In the genomic region with DNA sequence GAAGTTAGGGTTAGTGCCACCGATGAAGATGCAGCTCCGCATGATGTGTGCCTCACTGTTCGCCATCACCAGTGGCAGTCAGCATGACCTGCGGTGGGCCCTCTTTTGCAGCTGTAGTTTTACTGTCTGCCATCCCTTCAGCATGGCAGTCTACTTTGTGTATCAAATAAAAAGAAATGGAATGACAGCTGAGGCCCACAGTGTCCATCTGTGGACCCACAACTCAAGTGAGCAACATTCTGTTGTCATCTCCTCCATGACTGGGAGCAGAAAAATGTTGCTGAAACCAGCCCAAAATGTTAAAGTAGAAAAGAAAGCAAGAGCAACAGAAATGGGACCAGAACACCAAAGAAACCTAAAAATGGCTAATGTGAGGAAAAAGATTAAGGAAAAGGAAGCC, we compare ENCODE assay signal across 27 cellular contexts.
"Had no signal": no experiment of that assay in that cellular context is flagged by ENCODE, and none has a peak within 500 bp of the region (broad histone marks: within the 10 kb centered on the region; RNA-seq: fewer than 3 reads in every experiment).

No MANE protein-coding gene starts in this region.

- FAIRE-seq: endometrium, small intestine had no signal

- H3K9ac ChIP-seq: parathyroid adenoma had no signal

- H2AFZ ChIP-seq: hepatocyte, parathyroid adenoma had no signal

- H3K27me3 ChIP-seq: foreskin keratinocyte, hepatocyte, left lung, suprapubic skin, tibial nerve, uterus had no signal

- H3K79me2 ChIP-seq: hepatocyte, parathyroid adenoma had no signal

- ATAC-seq: activated CD4-positive, alpha-beta T cell treated with anti-CD3 and anti-CD28 coated beads for 36 hours; activated T-cell treated with anti-CD3 and anti-CD28 coated beads, Interleukin-2, amount 50 U/mL, for 4 hours; foreskin keratinocyte; natural killer cell; right cardiac atrium; stimulated activated effector memory CD8-positive, alpha-beta T cell treated with anti-CD3 and anti-CD28 coated beads, Interleukin-12 subunit alpha, Interleukin-12 subunit beta, amount 100 ng/mL, for 72 hours; stimulated activated naive CD8-positive, alpha-beta T cell treated with anti-CD3 and anti-CD28 coated beads, Interleukin-15, amount 100 ng/mL, for 72 hours; T-helper 17 cell had no signal

- H3K4me1 ChIP-seq: foreskin keratinocyte, parathyroid adenoma, suprapubic skin, uterus had no signal

- H3K4me3 ChIP-seq: hepatocyte, left lung, lung, suprapubic skin, tibial nerve, uterus had no signal

- H3K4me2 ChIP-seq: hepatocyte had no signal

- H3K36me3 ChIP-seq: left lung, suprapubic skin, tibial nerve, uterus had no signal

- H3K9me3 ChIP-seq: left lung, suprapubic skin, tibial nerve, uterus had no signal

- DNase-seq: activated B cell treated with CpG ODN at 0.5 μM for 24 hours; activated CD4-positive, alpha-beta T cell treated with anti-CD3 and anti-CD28 coated beads for 36 hours; activated CD4-positive, alpha-beta T cell treated with anti-CD3 and anti-CD28 coated beads, Interleukin-2, amount 50 U/mL, for 4 hours; activated CD8-positive, alpha-beta memory T cell treated with anti-CD3 and anti-CD28 coated beads for 24 hours; activated CD8-positive, alpha-beta memory T cell treated with anti-CD3 and anti-CD28 coated beads, Interleukin-2, amount 50 U/mL, for 48 hours; activated naive CD4-positive, alpha-beta T cell treated with Interleukin-2 at 50 U/mL for 16 hours; activated T-cell treated with anti-CD3 and anti-CD28 coated beads, Interleukin-2, amount 50 U/mL, for 4 hours; effector CD4-positive, alpha-beta T cell; foreskin keratinocyte; glutamatergic neuron; immature natural killer cell; kidney glomerular epithelial cell; left lung; natural killer cell; right cardiac atrium; small intestine; stimulated activated CD4-positive, alpha-beta T cell treated with anti-CD3 and anti-CD28 coated beads, Interleukin-2, amount 100 ng/mL, for 24 hours; stimulated activated naive CD8-positive, alpha-beta T cell treated with anti-CD3 and anti-CD28 coated beads, Interleukin-15, amount 100 ng/mL, for 72 hours; T-helper 17 cell; uterus had no signal

- H3K27ac ChIP-seq: foreskin keratinocyte, hepatocyte, parathyroid adenoma, suprapubic skin, uterus had no signal
